ENCODE assay signal across 17 cellular contexts in the genomic region with DNA sequence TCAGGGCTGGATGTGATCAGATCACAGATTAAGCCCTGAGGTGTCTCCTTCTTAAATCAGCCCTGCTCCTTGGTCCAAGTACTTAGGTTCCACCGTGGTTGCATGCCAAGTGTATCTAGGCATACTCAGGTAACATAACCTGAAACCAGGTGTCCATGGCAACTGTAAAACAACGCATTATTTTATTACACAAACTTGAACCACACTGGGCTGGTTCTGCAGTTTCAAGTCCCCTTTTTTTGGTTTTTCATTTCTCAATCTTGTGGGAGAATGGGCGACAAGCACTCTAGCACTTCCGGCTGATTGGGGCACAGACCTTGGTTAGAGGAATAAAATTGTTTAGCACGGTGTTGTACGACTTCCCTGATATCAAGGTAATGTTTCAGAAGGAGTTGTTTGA.
DNase-seq lines count a peak whose midpoint lies in the region; ATAC-seq, FAIRE-seq and TF ChIP-seq lines count a peak whose summit lies in the region.
"Had no signal": no experiment of that assay in that cellular context is flagged by ENCODE, and none has a peak within 500 bp of the region (broad histone marks: within the 10 kb centered on the region; RNA-seq: fewer than 3 reads in every experiment).

No MANE protein-coding gene starts in this region.

- H3K79me2 ChIP-seq in MM.1S (ENCODE audit: low read length) (no peaks in the 10 kb centered on the region), GM12878 (ENCODE audit: control insufficient read depth, insufficient read depth, low read length) (no peaks in the 10 kb centered on the region)

- peak overlapping the region; percentile 16; the same call in 1 of the 2 replicates for H3K4me2 ChIP-seq in MM.1S (ENCODE audit: low read depth, low read length)
- H3K4me2 ChIP-seq in GM12878 (ENCODE audit: control insufficient read depth, insufficient read depth), result no peak overlapping the region

- TF ChIP-seq CTCF in MM.1S (IDR thresholded peaks at IDR 0.05; ENCODE audit: low read length), result no peak
- TF ChIP-seq CTCF in GM12878 (IDR thresholded peaks at IDR 0.05 in 2 of 3, conservative IDR thresholded peaks at IDR 0.05 in 1 of 3; ENCODE audit: control insufficient read depth in 2 of 3, extremely low read depth in 1 of 3, insufficient read depth in 1 of 3, low read depth in 3 of 3, low read length in 3 of 3), result no peak
- TF ChIP-seq CTCF in Caco-2 (IDR thresholded peaks at IDR 0.05; ENCODE audit: insufficient read depth in 1 of 2, low read depth in 1 of 2, low read length in 1 of 2, severe bottlenecking in 1 of 2, unreplicated experiment in 1 of 2), result no peak
- no peak for TF ChIP-seq CTCF in A673 (conservative IDR thresholded peaks at IDR 0.05; ENCODE audit: low read depth, low read length)
- TF ChIP-seq CTCF in omental fat pad (IDR thresholded peaks at IDR 0.05), result no peak

- H3K9me3 Mint-ChIP-seq in Caco-2 (ENCODE audit: unreplicated experiment), result no peaks in the 10 kb centered on the region
- H3K9me3 Mint-ChIP-seq: activated T-helper 1 cell treated with anti-CD3 and anti-CD28 coated beads, Interleukin-12 subunit alpha, Interleukin-12 subunit beta, Interleukin-2, Interleukin-4 antibody, amounts not matched to agents 30 ng/mL and 10 ng/mL and 1 ng/mL, durations not matched to agents 14 hours and 24 hours and 36 hours; CD4-positive, alpha-beta memory T cell; effector memory CD8-positive, alpha-beta T cell had no signal

- no peaks in the 10 kb centered on the region for H3K36me3 Mint-ChIP-seq in Caco-2 (ENCODE audit: insufficient read depth, unreplicated experiment)
- H3K36me3 Mint-ChIP-seq: activated naive CD8-positive, alpha-beta T cell had no signal

- peaks cover 2% of the 10 kb centered on the region for H3K27me3 Mint-ChIP-seq in Caco-2 (ENCODE audit: insufficient read depth, unreplicated experiment)
- H3K27me3 Mint-ChIP-seq: activated naive CD8-positive, alpha-beta T cell; effector memory CD8-positive, alpha-beta T cell had no signal

- in situ Hi-C loops in GM12878 (cut with MboI), result no loop called here

- TF ChIP-seq RAD21 in GM12878 (IDR thresholded peaks at IDR 0.05; ENCODE audit: insufficient read depth, low read depth, low read length), result no peak

- no peaks in the 10 kb centered on the region for H3F3A ChIP-seq in MM.1S (ENCODE audit: insufficient read depth, low read length)

- H3K9ac ChIP-seq in MM.1S (ENCODE audit: low read length) (no peak overlapping the region), GM12878 (ENCODE audit: control insufficient read depth, insufficient read depth, low read length) (no peak overlapping the region)

- H3K27ac ChIP-seq in MM.1S (ENCODE audit: low read length), result peak overlapping the region; percentile 65; the same call in 1 of the 2 replicates
- H3K27ac ChIP-seq in GM12878 (ENCODE audit: control insufficient read depth, insufficient read depth), result no peak overlapping the region
- H3K27ac ChIP-seq in A673 (ENCODE audit: low read depth, low read length, poor library complexity, severe bottlenecking), result no peak overlapping the region
- H3K27ac ChIP-seq: spleen had no signal

- RAD21 ChIA-PET in GM12878 (lab: Charles Lee; ENCODE audit: unreplicated experiment), result no interaction called here

- CTCF ChIA-PET in GM12878 (lab: Yijun Ruan, JAX), result no interaction called here
- CTCF ChIA-PET in Caco-2 (lab: Charles Lee), result no interaction called here
- CTCF ChIA-PET in A673 (lab: Charles Lee), result no interaction called here

- no peaks in the 10 kb centered on the region for H3K36me3 ChIP-seq in MM.1S (replicated peaks; ENCODE audit: insufficient read depth, low read length)
- H3K36me3 ChIP-seq in GM12878 (ENCODE audit: control insufficient read depth in 2 of 2, insufficient read depth in 2 of 2, low read length in 1 of 2), result no peaks in the 10 kb centered on the region
- H3K36me3 ChIP-seq in Caco-2 (ENCODE audit: control insufficient read depth, insufficient read depth, low read length), result no peaks in the 10 kb centered on the region
- H3K36me3 ChIP-seq in A673 (ENCODE audit: insufficient read depth, low read length, poor library complexity, severe bottlenecking), result no peaks in the 10 kb centered on the region

- intact Hi-C loops in GM12878 (cut with micrococcal nuclease; ENCODE audit: unreplicated experiment) (no loop called here), Caco-2 (cut with micrococcal nuclease; ENCODE audit: unreplicated experiment) (no loop called here), A673 (cut with micrococcal nuclease; ENCODE audit: unreplicated experiment) (no loop called here)

- H2AFZ ChIP-seq in MM.1S (ENCODE audit: low read length), result no peak overlapping the region
- no peak overlapping the region for H2AFZ ChIP-seq in GM12878 (ENCODE audit: control insufficient read depth, low read depth, low read length)

- BruUV-seq in GM12878 (replicated peaks; lab: Mats Ljungman, UMichigan) (no TSS peak), Caco-2 (replicated peaks; lab: Mats Ljungman, UMichigan) (no TSS peak), A673 (replicated peaks; lab: Mats Ljungman, UMichigan) (no TSS peak)

- 0 out of 4 replicates have a peak, but pooled peaks of 1 of the 2 experiments have one; percentile 17 for TF ChIP-seq EP300 in GM12878 (IDR thresholded peaks at IDR 0.05; ENCODE audit: borderline replicate concordance in 1 of 2, control insufficient read depth in 1 of 2, low read depth in 2 of 2, low read length in 2 of 2)

- no peak overlapping the region for H3K27ac Mint-ChIP-seq in Caco-2 (ENCODE audit: unreplicated experiment)
- H3K27ac Mint-ChIP-seq: activated naive CD8-positive, alpha-beta T cell; activated T-helper 1 cell treated with anti-CD3 and anti-CD28 coated beads, Interleukin-12 subunit alpha, Interleukin-12 subunit beta, Interleukin-2, Interleukin-4 antibody, amounts not matched to agents 30 ng/mL and 10 ng/mL and 1 ng/mL, durations not matched to agents 14 hours and 24 hours and 36 hours; CD4-positive, alpha-beta memory T cell; effector memory CD8-positive, alpha-beta T cell had no signal

- H3K27me3 ChIP-seq in MM.1S (replicated peaks; ENCODE audit: insufficient read depth, low read length) (no peaks in the 10 kb centered on the region), GM12878 (replicated peaks in 1 of 2; ENCODE audit: control insufficient read depth in 2 of 2, insufficient read depth in 2 of 2, low read length in 1 of 2) (no peaks in the 10 kb centered on the region; a peak in 1 of 4 replicates), Caco-2 (replicated peaks; ENCODE audit: control insufficient read depth, insufficient read depth, low read length) (no peaks in the 10 kb centered on the region), A673 (replicated peaks; ENCODE audit: insufficient read depth, low read depth, low read length, poor library complexity) (no peaks in the 10 kb centered on the region)
- H3K27me3 ChIP-seq: spleen had no signal

- no peaks in the 10 kb centered on the region for H3K4me1 Mint-ChIP-seq in Caco-2 (ENCODE audit: low read depth, unreplicated experiment)
- H3K4me1 Mint-ChIP-seq: CD4-positive, alpha-beta memory T cell had no signal

- ATAC-seq in GM18868 (IDR thresholded peaks at IDR 0.05; ENCODE audit: unreplicated experiment) (peak; percentile 91), GM12878 (peak; percentile 87), omental fat pad (ENCODE audit: low FRiP score) (no peak)
- ATAC-seq: effector memory CD8-positive, alpha-beta T cell had no signal

- peaks cover 30% of the 10 kb centered on the region for H3K4me1 ChIP-seq in MM.1S (ENCODE audit: low read length)
- no peaks in the 10 kb centered on the region for H3K4me1 ChIP-seq in GM12878 (ENCODE audit: control insufficient read depth, insufficient read depth, low read length)
- no peaks in the 10 kb centered on the region for H3K4me1 ChIP-seq in Caco-2
- no peaks in the 10 kb centered on the region for H3K4me1 ChIP-seq in A673 (ENCODE audit: insufficient read depth, low read length, poor library complexity, severe bottlenecking)
- H3K4me1 ChIP-seq: spleen had no signal

- no peak for FAIRE-seq in GM12878 (lab: Jason Lieb, UNC)

- no peak overlapping the region for H3K4me3 ChIP-seq in MM.1S (ENCODE audit: low read length)
- no peak overlapping the region for H3K4me3 ChIP-seq in GM12878
- no peak overlapping the region for H3K4me3 ChIP-seq in Caco-2 (ENCODE audit: low read depth, low read length)
- H3K4me3 ChIP-seq in A673 (ENCODE audit: low read depth, low read length, poor library complexity, severe bottlenecking), result no peak overlapping the region
- H3K4me3 ChIP-seq: spleen had no signal

- H4K20me1 ChIP-seq in MM.1S (ENCODE audit: insufficient read depth, low read length), result no peaks in the 10 kb centered on the region
- H4K20me1 ChIP-seq in GM12878 (ENCODE audit: control insufficient read depth, insufficient read depth), result no peaks in the 10 kb centered on the region

- POLR2A ChIA-PET in GM12878 (lab: Charles Lee), result no interaction called here
- POLR2A ChIA-PET in Caco-2 (lab: Charles Lee), result no interaction called here
- POLR2A ChIA-PET in A673 (lab: Charles Lee; ENCODE audit: low non-redundant PET), result no interaction called here

- 49% methylated on average over 6 of the region's 6 CpGs for WGBS in GM12878 (ENCODE audit: insufficient coverage, insufficient replicate concordance, low lambda C conversion rate, missing lambda C conversion rate)

- no peak overlapping the region for H3K4me3 Mint-ChIP-seq in Caco-2 (ENCODE audit: unreplicated experiment)
- H3K4me3 Mint-ChIP-seq: activated naive CD8-positive, alpha-beta T cell; activated T-helper 1 cell treated with anti-CD3 and anti-CD28 coated beads, Interleukin-12 subunit alpha, Interleukin-12 subunit beta, Interleukin-2, Interleukin-4 antibody, amounts not matched to agents 30 ng/mL and 10 ng/mL and 1 ng/mL, durations not matched to agents 14 hours and 24 hours and 36 hours; CD4-positive, alpha-beta memory T cell; effector memory CD8-positive, alpha-beta T cell had no signal

- H3K9me3 ChIP-seq in MM.1S (replicated peaks; ENCODE audit: insufficient read depth, low read length) (no peaks in the 10 kb centered on the region), GM12878 (replicated peaks; ENCODE audit: control insufficient read depth, insufficient read depth, low read length) (no peaks in the 10 kb centered on the region), Caco-2 (no peaks in the 10 kb centered on the region), A673 (ENCODE audit: low read depth, low read length, poor library complexity, severe bottlenecking) (no peaks in the 10 kb centered on the region)
- H3K9me3 ChIP-seq: spleen had no signal

- SMC1A ChIA-PET in GM12878 (lab: Charles Lee; ENCODE audit: uncharacterized antibody, unreplicated experiment), result no interaction called here

- DNase-seq in DMS79 (lab: John Stamatoyannopoulos, UW) (peak; percentile 86), MM.1S (peak; percentile 66), GM12878 (ENCODE audit: low read depth, low spot score) (no peak), Caco-2 (no peak), A673 (ENCODE audit: low spot score) (no peak), NCI-H2081 (lab: John Stamatoyannopoulos, UW) (no peak), omental fat pad (ENCODE audit: low spot score) (no peak)
- DNase-seq: activated CD4-positive, alpha-beta T cell treated with anti-CD3 and anti-CD28 coated beads for 1 hour; CD4-positive, alpha-beta memory T cell; effector memory CD8-positive, alpha-beta T cell; NCI-H1436; NCI-H2227 treated with DMSO at 0.1 percent for 48 hours; spleen; stimulated activated CD4-positive, alpha-beta T cell treated with anti-CD3 and anti-CD28 coated beads, Interleukin-4, amount 100 ng/mL, for 4 hours had no signal

- H3K9me2 ChIP-seq in MM.1S (replicated peaks; ENCODE audit: insufficient read depth, low read length), result no peaks in the 10 kb centered on the region

- TF ChIP-seq POLR2A in GM12878 (IDR thresholded peaks at IDR 0.05; ENCODE audit: low read depth, low read length), result no peak

Comparison
In these comparisons a context has a peak if more than half of its experiments do, and no peak if none do; other contexts are left out.
1. DNase-seq: peak in DMS79 (single experiment) and MM.1S (single experiment); none in GM12878 (single experiment), Caco-2 (0 of 2), A673 (single experiment), NCI-H2081 (0 of 2) and omental fat pad (single experiment).